1 cellular context compared by ENCODE assay signal in the genomic region with DNA sequence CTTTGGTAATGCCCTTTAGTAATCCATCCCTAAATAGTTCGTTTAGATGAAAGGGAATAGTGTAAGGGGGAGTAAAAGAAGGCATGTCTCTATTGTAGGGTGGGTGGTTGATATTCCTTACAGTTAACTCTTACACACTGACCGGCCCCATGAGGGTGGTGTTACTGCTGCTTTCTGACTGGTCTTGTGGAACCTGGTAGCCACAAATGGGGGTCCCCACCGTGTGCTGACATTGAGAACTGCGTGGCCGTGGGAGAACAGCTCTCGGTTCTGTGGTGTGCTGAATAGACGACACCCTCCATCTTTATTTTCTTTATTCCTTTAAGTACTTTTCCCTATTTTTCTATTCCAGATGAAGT.
TF ChIP-seq lines count a peak whose summit lies in the region.

No MANE protein-coding gene starts in this region.

TF ChIP-seq in H1, 55 proteins besides CTCF, POLR2A, EP300 and RAD21:
- no peak for TF ChIP-seq HDAC2 (IDR thresholded peaks at IDR 0.05; ENCODE audit: borderline replicate concordance in 1 of 2, low read depth in 2 of 2, low read length in 2 of 2)
- TF ChIP-seq SIX5 (IDR thresholded peaks at IDR 0.05; ENCODE audit: low read depth, low read length): no peak
- no peak for TF ChIP-seq EZH2 (IDR thresholded peaks at IDR 0.05; ENCODE audit: low read depth, low read length, severe bottlenecking)
- no peak for TF ChIP-seq BACH1 (IDR thresholded peaks at IDR 0.05; ENCODE audit: low read length)
- TF ChIP-seq SIRT6 (IDR thresholded peaks at IDR 0.05; ENCODE audit: low read length): no peak
- no peak for TF ChIP-seq EGR1 (IDR thresholded peaks at IDR 0.05; ENCODE audit: borderline replicate concordance, low read depth, low read length)
- TF ChIP-seq RNF2 (IDR thresholded peaks at IDR 0.05; ENCODE audit: borderline replicate concordance, low read depth, low read length, missing control alignments, poor library complexity, severe bottlenecking): no peak
- no peak for TF ChIP-seq SP1 (IDR thresholded peaks at IDR 0.05; ENCODE audit: low read depth, low read length)
- TF ChIP-seq GTF2F1 (IDR thresholded peaks at IDR 0.05; ENCODE audit: borderline replicate concordance, low read depth, low read length): no peak
- no peak for TF ChIP-seq HDAC6 (IDR thresholded peaks at IDR 0.05; ENCODE audit: low read depth, low read length)
- no peak for TF ChIP-seq JUND (IDR thresholded peaks at IDR 0.05; ENCODE audit: low read length)
- TF ChIP-seq CEBPB (IDR thresholded peaks at IDR 0.05; ENCODE audit: low read depth, low read length): no peak
- TF ChIP-seq RBBP5 (IDR thresholded peaks at IDR 0.05; ENCODE audit: borderline replicate concordance, low read depth, low read length): no peak
- no peak for TF ChIP-seq SUZ12 (IDR thresholded peaks at IDR 0.05; ENCODE audit: low read length)
- no peak for TF ChIP-seq TEAD4 (IDR thresholded peaks at IDR 0.05; ENCODE audit: low read depth, low read length)
- TF ChIP-seq RFX5 (IDR thresholded peaks at IDR 0.05; ENCODE audit: borderline replicate concordance, low read depth, low read length): no peak
- TF ChIP-seq, protein P1, sequence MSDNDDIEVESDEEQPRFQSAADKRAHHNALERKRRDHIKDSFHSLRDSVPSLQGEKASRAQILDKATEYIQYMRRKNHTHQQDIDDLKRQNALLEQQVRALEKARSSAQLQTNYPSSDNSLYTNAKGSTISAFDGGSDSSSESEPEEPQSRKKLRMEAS (IDR thresholded peaks at IDR 0.05): no peak
- no peak for TF ChIP-seq FOSL1 (IDR thresholded peaks at IDR 0.05; ENCODE audit: insufficient read depth, low read depth, low read length)
